Comparison of ENCODE assay signal across 8 cellular contexts in genomic region chr19:55082023-55082851, GRCh38. TPM values are rescaled to one million over a fixed set of nuclear protein-coding genes. Genes with fewer than 3 reads are reported as not detected.
DNase-seq lines count a peak whose midpoint lies in the region; ATAC-seq, FAIRE-seq and TF ChIP-seq lines count a peak whose summit lies in the region.

No MANE protein-coding gene starts in this region.

- H3K36me3 Mint-ChIP-seq in activated T-helper 17 cell treated with anti-CD3 and anti-CD28 coated beads, Interleukin-2, amount 50 U/mL, for 72 hours (ENCODE audit: low read depth) = no peaks in the 10 kb centered on the region
- no peaks in the 10 kb centered on the region for H3K36me3 Mint-ChIP-seq in stimulated activated naive CD8-positive, alpha-beta T cell treated with anti-CD3 and anti-CD28 coated beads, Interleukin-15, Interleukin-2, amounts not matched to agents 100 ng/mL and 50 ng/mL, for 24 hours (ENCODE audit: low read depth)

- intact Hi-C loops in kidney (cut with DNase I) = no loop called here

- no peaks in the 10 kb centered on the region for H3K9me3 Mint-ChIP-seq in activated T-helper 17 cell treated with anti-CD3 and anti-CD28 coated beads, Interleukin-2, amount 50 U/mL, for 72 hours
- no peaks in the 10 kb centered on the region for H3K9me3 Mint-ChIP-seq in stimulated activated naive CD8-positive, alpha-beta T cell treated with anti-CD3 and anti-CD28 coated beads, Interleukin-15, Interleukin-2, amounts not matched to agents 100 ng/mL and 50 ng/mL, for 24 hours

- no peaks in the 10 kb centered on the region for H3K36me3 ChIP-seq in kidney (ENCODE audit: control insufficient read depth in 1 of 2, insufficient read depth in 2 of 2, low read length in 2 of 2)

- H3K4me3 Mint-ChIP-seq in activated T-helper 17 cell treated with anti-CD3 and anti-CD28 coated beads, Interleukin-2, amount 50 U/mL, for 72 hours = peak overlapping the region; percentile 77
- peak overlapping the region; percentile 26 for H3K4me3 Mint-ChIP-seq in stimulated activated naive CD8-positive, alpha-beta T cell treated with anti-CD3 and anti-CD28 coated beads, Interleukin-15, Interleukin-2, amounts not matched to agents 100 ng/mL and 50 ng/mL, for 24 hours

- H3K27ac ChIP-seq in kidney (ENCODE audit: low read depth in 2 of 2, low read length in 2 of 2) = no peak overlapping the region

- H3K4me3 ChIP-seq in iPS-11a (ENCODE audit: low read depth, low read length) (peak overlapping the region; percentile 13), kidney (ENCODE audit: low read length in 2 of 2) (no peak overlapping the region)

- no peak overlapping the region for H3K9ac ChIP-seq in kidney (ENCODE audit: low read length in 2 of 2)

- peaks cover 22% of the 10 kb centered on the region for H3K27me3 Mint-ChIP-seq in activated T-helper 17 cell treated with anti-CD3 and anti-CD28 coated beads, Interleukin-2, amount 50 U/mL, for 72 hours
- H3K27me3 Mint-ChIP-seq in stimulated activated naive CD8-positive, alpha-beta T cell treated with anti-CD3 and anti-CD28 coated beads, Interleukin-15, Interleukin-2, amounts not matched to agents 100 ng/mL and 50 ng/mL, for 24 hours = peaks cover 64% of the 10 kb centered on the region

- DNase-seq in COLO829 (ENCODE audit: low spot score) (peak; percentile 80), NCI-H1930 (lab: John Stamatoyannopoulos, UW) (peak; percentile 64 to 80), RPMI8226 (no peak), kidney (no peak)

- TF ChIP-seq CTCF in kidney (IDR thresholded peaks at IDR 0.05; ENCODE audit: borderline replicate concordance, extremely low read depth, insufficient read depth) = no peak

- FAIRE-seq in kidney (lab: Jason Lieb, UNC) = no peak

- H3K27ac Mint-ChIP-seq in activated T-helper 17 cell treated with anti-CD3 and anti-CD28 coated beads, Interleukin-2, amount 50 U/mL, for 72 hours = no peak overlapping the region
- H3K27ac Mint-ChIP-seq in stimulated activated naive CD8-positive, alpha-beta T cell treated with anti-CD3 and anti-CD28 coated beads, Interleukin-15, Interleukin-2, amounts not matched to agents 100 ng/mL and 50 ng/mL, for 24 hours = no peak overlapping the region

- ATAC-seq in activated T-helper 17 cell treated with anti-CD3 and anti-CD28 coated beads, Interleukin-2, amount 50 U/mL, for 72 hours (replicated peaks) = no peak
- ATAC-seq in HG02571 (IDR thresholded peaks at IDR 0.05; ENCODE audit: unreplicated experiment) = no peak

- H3K4me1 ChIP-seq in kidney (ENCODE audit: control insufficient read depth in 1 of 2, insufficient read depth in 1 of 2, low read depth in 1 of 2, low read length in 2 of 2) = peaks cover 0 to 7% of the 10 kb centered on the region in 2 donors

- H3K4me1 Mint-ChIP-seq in activated T-helper 17 cell treated with anti-CD3 and anti-CD28 coated beads, Interleukin-2, amount 50 U/mL, for 72 hours = peaks cover 8% of the 10 kb centered on the region
- H3K4me1 Mint-ChIP-seq in stimulated activated naive CD8-positive, alpha-beta T cell treated with anti-CD3 and anti-CD28 coated beads, Interleukin-15, Interleukin-2, amounts not matched to agents 100 ng/mL and 50 ng/mL, for 24 hours (ENCODE audit: low read depth) = peaks cover 29% of the 10 kb centered on the region

- no peaks in the 10 kb centered on the region for H3K9me3 ChIP-seq in kidney (ENCODE audit: control insufficient read depth in 1 of 2, low read length in 2 of 2)

RNA-seq across cellular contexts. Expression of gene EPS8L1, which starts 6.6 kb away (rescaled TPM):
- 1 to 10 TPM; 1.4 to 2.1 TPM for total RNA-seq in activated T-helper 17 cell treated with anti-CD3 and anti-CD28 coated beads, Interleukin-2, amount 50 U/mL, for 72 hours
- 95.0 TPM for total RNA-seq in kidney
- polyA plus RNA-seq in kidney (ENCODE audit: insufficient read depth, low read depth, low replicate concordance) = 45.4 TPM

RNA-seq across cellular contexts. Expression of gene RDH13, which starts 19.3 kb away (rescaled TPM):
- total RNA-seq in activated T-helper 17 cell treated with anti-CD3 and anti-CD28 coated beads, Interleukin-2, amount 50 U/mL, for 72 hours = 10 to 100 TPM; 20.4 to 25.0 TPM
- 38.7 TPM for total RNA-seq in kidney
- polyA plus RNA-seq in kidney (ENCODE audit: insufficient read depth, low read depth, low replicate concordance) = 24.9 TPM

RNA-seq across cellular contexts. Expression of gene PPP1R12C, which starts 35.2 kb away (rescaled TPM):
- total RNA-seq in activated T-helper 17 cell treated with anti-CD3 and anti-CD28 coated beads, Interleukin-2, amount 50 U/mL, for 72 hours = 10 to 100 TPM; 74.5 to 94.8 TPM
- total RNA-seq in kidney = 146 TPM
- 89.0 TPM for polyA plus RNA-seq in kidney (ENCODE audit: insufficient read depth, low read depth, low replicate concordance)

RNA-seq across cellular contexts. Expression of gene GP6, which starts 44.2 kb away (rescaled TPM):
- under 1 TPM; 0.13 to 0.69 TPM for total RNA-seq in activated T-helper 17 cell treated with anti-CD3 and anti-CD28 coated beads, Interleukin-2, amount 50 U/mL, for 72 hours
- 0.35 TPM for total RNA-seq in kidney
- polyA plus RNA-seq in kidney (ENCODE audit: insufficient read depth, low read depth, low replicate concordance) = 0.73 TPM

Comparison
In these comparisons a context has a peak if more than half of its experiments do, and no peak if none do; other contexts are left out.
1. DNase-seq: peak in COLO829 (single experiment) and NCI-H1930 (2 of 2); none in RPMI8226 (single experiment) and kidney (single experiment).
2. RNA of gene EPS8L1, which starts 6.6 kb away (total RNA-seq): 95.0 TPM in kidney (single experiment); 1.4 to 2.1 TPM in activated T-helper 17 cell treated with anti-CD3 and anti-CD28 coated beads, Interleukin-2, amount 50 U/mL, for 72 hours; every median in the first group is over 10 times any median in the second.